Comparison of ENCODE assay signal across 26 cellular contexts in the genomic region with DNA sequence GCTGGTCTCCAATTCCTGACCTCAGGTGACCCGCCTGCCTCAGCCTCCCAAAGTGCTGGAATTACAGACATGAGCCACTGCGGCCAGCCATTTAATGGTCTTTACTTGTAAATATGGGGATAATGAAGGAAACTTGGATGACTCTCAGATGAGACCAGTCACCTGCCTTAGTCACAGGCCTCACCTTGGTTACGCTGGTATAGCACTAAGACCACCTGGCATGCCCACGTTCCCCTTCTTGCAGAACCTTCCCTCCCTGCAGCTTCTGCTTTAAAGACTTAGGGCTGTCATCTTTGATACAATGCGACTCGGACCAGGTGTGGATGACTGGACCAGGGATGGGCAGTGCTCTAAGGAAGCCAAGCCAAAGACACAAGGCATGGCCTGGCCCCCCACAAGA.
"Had no signal": no experiment of that assay in that cellular context is flagged by ENCODE, and none has a peak within 500 bp of the region (broad histone marks: within the 10 kb centered on the region; RNA-seq: fewer than 3 reads in every experiment).

No MANE protein-coding gene starts in this region.

- H3K4me3 ChIP-seq: gastroesophageal sphincter, heart right ventricle, left lung, right lobe of liver, stomach, thyroid gland had no signal

- H3K79me2 ChIP-seq: parathyroid adenoma had no signal

- FAIRE-seq: colon, islet of Langerhans, small intestine had no signal

- H3K27ac Mint-ChIP-seq: dendritic cell treated with granulocyte-macrophage colony-stimulating factor and Interleukin-4, amounts not matched to agents 40 ng/mL and 50 ng/mL, for 4 days; endodermal cell; natural killer cell; progenitor cell of endocrine pancreas; stimulated activated naive B cell treated with anti-CD40 and anti-IgM and Interleukin-4, amounts not matched to agents 10 μg/mL and 1 μg/mL and 100 μg/mL, for 72 hours had no signal

- H3K9me3 ChIP-seq: gastroesophageal sphincter, heart right ventricle, neutrophil, right lobe of liver, stomach, thyroid gland had no signal

- H3K36me3 ChIP-seq: gastroesophageal sphincter, heart right ventricle, left lung, neutrophil, right lobe of liver, stomach, thyroid gland had no signal

- H3K27me3 Mint-ChIP-seq: dendritic cell treated with granulocyte-macrophage colony-stimulating factor and Interleukin-4, amounts not matched to agents 40 ng/mL and 50 ng/mL, for 4 days; progenitor cell of endocrine pancreas; stimulated activated naive B cell treated with anti-CD40 and anti-IgM and Interleukin-4, amounts not matched to agents 10 μg/mL and 1 μg/mL and 100 μg/mL, for 72 hours had no signal

- H3K9me3 Mint-ChIP-seq: dendritic cell treated with granulocyte-macrophage colony-stimulating factor and Interleukin-4, amounts not matched to agents 40 ng/mL and 50 ng/mL, for 4 days; endodermal cell; natural killer cell had no signal

- H3K9ac ChIP-seq: parathyroid adenoma had no signal

- H3K36me3 Mint-ChIP-seq: natural killer cell; stimulated activated naive B cell treated with anti-CD40 and anti-IgM and Interleukin-4, amounts not matched to agents 10 μg/mL and 1 μg/mL and 100 μg/mL, for 72 hours had no signal

- H3K4me1 Mint-ChIP-seq: endodermal cell; natural killer cell; stimulated activated naive B cell treated with anti-CD40 and anti-IgM and Interleukin-4, amounts not matched to agents 10 μg/mL and 1 μg/mL and 100 μg/mL, for 72 hours had no signal

- DNase-seq: effector CD8-positive, alpha-beta T cell; endodermal cell; foreskin keratinocyte; glutamatergic neuron; heart right ventricle; hippocampal formation; left cardiac atrium; left lung; mesendoderm; natural killer cell; right lobe of liver; small intestine; stimulated activated CD4-positive, alpha-beta T cell treated with anti-CD3 and anti-CD28 coated beads, Interleukin-15, amount 100 ng/mL, for 24 hours; stimulated activated CD4-positive, alpha-beta T cell treated with anti-CD3 and anti-CD28 coated beads, Interleukin-2, amount 100 ng/mL, for 48 hours; stimulated activated naive B cell treated with anti-CD40 and anti-IgM and Interleukin-4, amounts not matched to agents 10 μg/mL and 1 μg/mL and 100 μg/mL, for 72 hours; stomach; thyroid gland; trophoblast cell had no signal

- H3K4me1 ChIP-seq: foreskin keratinocyte, left lung, parathyroid adenoma, right lobe of liver, stomach, thyroid gland had no signal

- H3K27ac ChIP-seq: epithelial cell of prostate, foreskin keratinocyte, gastroesophageal sphincter, heart right ventricle, left lung, neutrophil, parathyroid adenoma, right lobe of liver, stomach, thyroid gland had no signal

- H3K27me3 ChIP-seq: foreskin keratinocyte, gastroesophageal sphincter, heart right ventricle, left lung, neutrophil, right lobe of liver, stomach, thyroid gland had no signal

- H2AFZ ChIP-seq: parathyroid adenoma had no signal

- H3K4me3 Mint-ChIP-seq: dendritic cell treated with granulocyte-macrophage colony-stimulating factor and Interleukin-4, amounts not matched to agents 40 ng/mL and 50 ng/mL, for 4 days; endodermal cell; natural killer cell; stimulated activated naive B cell treated with anti-CD40 and anti-IgM and Interleukin-4, amounts not matched to agents 10 μg/mL and 1 μg/mL and 100 μg/mL, for 72 hours had no signal
